30 cellular contexts compared by ENCODE assay signal in the genomic region with DNA sequence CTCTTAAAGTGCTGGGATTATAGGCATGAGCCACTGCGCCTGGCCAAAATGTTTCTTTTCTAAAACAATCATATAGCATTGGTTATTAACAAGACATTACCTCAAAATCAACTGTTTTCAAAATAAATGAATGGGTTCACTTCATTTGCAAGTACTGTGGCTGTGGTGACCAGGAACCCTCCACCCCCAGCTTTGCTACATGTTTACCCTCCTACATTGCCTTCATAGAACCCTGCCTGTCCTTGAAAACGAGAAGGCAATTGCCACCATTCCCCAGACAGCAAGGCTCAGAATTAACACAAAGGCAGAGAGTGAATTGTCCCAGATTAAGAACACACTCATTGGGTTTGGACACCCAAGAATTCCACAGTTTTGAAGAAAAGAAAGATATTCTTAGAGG.
"Had no signal": no experiment of that assay in that cellular context is flagged by ENCODE, and none has a peak within 500 bp of the region (broad histone marks: within the 10 kb centered on the region; RNA-seq: fewer than 3 reads in every experiment).

No MANE protein-coding gene starts in this region.

- H3K27me3 Mint-ChIP-seq: stimulated activated naive CD8-positive, alpha-beta T cell treated with anti-CD3 and anti-CD28 coated beads, Interleukin-15, amount 100 ng/mL, for 72 hours had no signal

- H3K27ac Mint-ChIP-seq: naive thymus-derived CD4-positive, alpha-beta T cell; natural killer cell; nephron; stimulated activated memory B cell treated with anti-CD40 and anti-IgM and Interleukin-4, amounts not matched to agents 10 μg/mL and 1 μg/mL and 100 μg/mL, for 72 hours; stimulated activated naive CD8-positive, alpha-beta T cell treated with anti-CD3 and anti-CD28 coated beads, Interleukin-15, amount 100 ng/mL, for 72 hours; type B pancreatic cell had no signal

- H3K4me1 Mint-ChIP-seq: natural killer cell; nephron; stimulated activated memory B cell treated with anti-CD40 and anti-IgM and Interleukin-4, amounts not matched to agents 10 μg/mL and 1 μg/mL and 100 μg/mL, for 72 hours had no signal

- H3K36me3 ChIP-seq: neutrophil, pancreas, prostate gland, spleen, suprapubic skin, tibial artery, transverse colon, upper lobe of right lung, uterus had no signal

- ATAC-seq: naive thymus-derived CD4-positive, alpha-beta T cell; natural killer cell; pancreas; right cardiac atrium; sciatic nerve; stimulated activated memory B cell treated with anti-CD40 and anti-IgM and Interleukin-4, amounts not matched to agents 10 μg/mL and 1 μg/mL and 100 μg/mL, for 72 hours; stimulated activated naive CD8-positive, alpha-beta T cell treated with anti-CD3 and anti-CD28 coated beads, Interleukin-15, amount 100 ng/mL, for 72 hours; stimulated activated naive CD8-positive, alpha-beta T cell treated with anti-CD3 and anti-CD28 coated beads, Interleukin-15, Interleukin-2, amounts not matched to agents 100 U/mL and 50 U/mL, for 24 hours; upper lobe of right lung had no signal

- H3K4me1 ChIP-seq: pancreas, prostate gland, spleen, suprapubic skin, testis, tibial artery, upper lobe of right lung, uterus had no signal

- H3K36me3 Mint-ChIP-seq: naive thymus-derived CD4-positive, alpha-beta T cell; natural killer cell; stimulated activated memory B cell treated with anti-CD40 and anti-IgM and Interleukin-4, amounts not matched to agents 10 μg/mL and 1 μg/mL and 100 μg/mL, for 72 hours; type B pancreatic cell had no signal

- FAIRE-seq: pancreas had no signal

- DNase-seq: naive thymus-derived CD4-positive, alpha-beta T cell; natural killer cell; nucleus accumbens; pancreas; retina; right cardiac atrium; spleen; stimulated activated CD4-positive, alpha-beta T cell treated with anti-CD3 and anti-CD28 coated beads, Interleukin-12 subunit alpha, Interleukin-12 subunit beta, amount 100 ng/mL, for 4 hours; stimulated activated CD4-positive, alpha-beta T cell treated with anti-CD3 and anti-CD28 coated beads, Interleukin-1b, Interleukin-23, amount 100 ng/mL, for 48 hours; stimulated activated CD4-positive, alpha-beta T cell treated with anti-CD3 and anti-CD28 coated beads, Interleukin-4, amount 100 ng/mL, for 1 hour; stimulated activated CD4-positive, alpha-beta T cell treated with anti-CD3 and anti-CD28 coated beads, Interleukin-4, amount 100 ng/mL, for 4 hours; stimulated activated CD8-positive, alpha-beta memory T cell treated with anti-CD3 and anti-CD28 coated beads, Interleukin-4, amount 100 ng/mL, for 48 hours; stimulated activated naive CD4-positive, alpha-beta T cell; stimulated activated naive CD8-positive, alpha-beta T cell treated with anti-CD3 and anti-CD28 coated beads, Interleukin-15, amount 100 ng/mL, for 72 hours; stimulated activated naive CD8-positive, alpha-beta T cell treated with anti-CD3 and anti-CD28 coated beads, Interleukin-15, Interleukin-2, amounts not matched to agents 100 U/mL and 50 U/mL, for 24 hours; substantia nigra; testis; tibial artery; transverse colon; upper lobe of right lung; uterus had no signal

- H3K4me3 ChIP-seq: pancreas, prostate gland, skin epidermis, smooth muscle cell, spleen, suprapubic skin, testis, tibial artery, transverse colon, upper lobe of right lung, uterus had no signal

- H3K9me3 ChIP-seq: neutrophil, pancreas, prostate gland, suprapubic skin, testis, tibial artery, transverse colon, upper lobe of right lung, uterus had no signal

- H3K4me2 ChIP-seq: smooth muscle cell had no signal

- H3K27me3 ChIP-seq: pancreas, spleen, suprapubic skin, testis, tibial artery, transverse colon, upper lobe of right lung, uterus had no signal

- H3K4me3 Mint-ChIP-seq: naive thymus-derived CD4-positive, alpha-beta T cell; natural killer cell; nephron; stimulated activated memory B cell treated with anti-CD40 and anti-IgM and Interleukin-4, amounts not matched to agents 10 μg/mL and 1 μg/mL and 100 μg/mL, for 72 hours; stimulated activated naive CD8-positive, alpha-beta T cell treated with anti-CD3 and anti-CD28 coated beads, Interleukin-15, amount 100 ng/mL, for 72 hours; type B pancreatic cell had no signal

- H3K9me3 Mint-ChIP-seq: stimulated activated memory B cell treated with anti-CD40 and anti-IgM and Interleukin-4, amounts not matched to agents 10 μg/mL and 1 μg/mL and 100 μg/mL, for 72 hours; stimulated activated naive CD8-positive, alpha-beta T cell treated with anti-CD3 and anti-CD28 coated beads, Interleukin-15, amount 100 ng/mL, for 72 hours; type B pancreatic cell had no signal

- H3K27ac ChIP-seq: neutrophil, pancreas, prostate gland, skin epidermis, spleen, suprapubic skin, testis, tibial artery, transverse colon, upper lobe of right lung, uterus had no signal
